ENCODE assay signal across 1 cellular context in the genomic region with DNA sequence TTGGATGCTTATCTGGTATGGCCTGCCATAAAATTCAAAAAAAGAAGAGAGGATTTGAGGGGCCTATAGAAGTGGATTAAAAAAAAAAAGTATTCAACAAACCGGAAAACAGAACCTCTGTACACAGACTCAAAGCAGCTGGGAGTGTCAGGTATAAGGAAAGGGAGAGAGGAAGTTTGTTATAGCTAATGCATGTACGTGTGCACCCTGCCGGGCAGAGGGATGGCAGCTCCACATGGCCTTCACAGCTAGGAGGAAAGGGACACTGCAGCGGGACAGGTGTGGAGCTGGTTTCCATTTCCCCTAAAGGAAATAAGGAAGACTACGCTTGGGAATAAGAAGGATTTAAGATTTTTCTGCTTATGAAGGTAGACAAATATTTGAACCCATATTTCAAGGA.
TF ChIP-seq lines count a peak whose summit lies in the region.

No MANE protein-coding gene starts in this region.

TF ChIP-seq in K562, 482 proteins besides CTCF, POLR2A, EP300 and RAD21:
- TF ChIP-seq, protein P1, sequence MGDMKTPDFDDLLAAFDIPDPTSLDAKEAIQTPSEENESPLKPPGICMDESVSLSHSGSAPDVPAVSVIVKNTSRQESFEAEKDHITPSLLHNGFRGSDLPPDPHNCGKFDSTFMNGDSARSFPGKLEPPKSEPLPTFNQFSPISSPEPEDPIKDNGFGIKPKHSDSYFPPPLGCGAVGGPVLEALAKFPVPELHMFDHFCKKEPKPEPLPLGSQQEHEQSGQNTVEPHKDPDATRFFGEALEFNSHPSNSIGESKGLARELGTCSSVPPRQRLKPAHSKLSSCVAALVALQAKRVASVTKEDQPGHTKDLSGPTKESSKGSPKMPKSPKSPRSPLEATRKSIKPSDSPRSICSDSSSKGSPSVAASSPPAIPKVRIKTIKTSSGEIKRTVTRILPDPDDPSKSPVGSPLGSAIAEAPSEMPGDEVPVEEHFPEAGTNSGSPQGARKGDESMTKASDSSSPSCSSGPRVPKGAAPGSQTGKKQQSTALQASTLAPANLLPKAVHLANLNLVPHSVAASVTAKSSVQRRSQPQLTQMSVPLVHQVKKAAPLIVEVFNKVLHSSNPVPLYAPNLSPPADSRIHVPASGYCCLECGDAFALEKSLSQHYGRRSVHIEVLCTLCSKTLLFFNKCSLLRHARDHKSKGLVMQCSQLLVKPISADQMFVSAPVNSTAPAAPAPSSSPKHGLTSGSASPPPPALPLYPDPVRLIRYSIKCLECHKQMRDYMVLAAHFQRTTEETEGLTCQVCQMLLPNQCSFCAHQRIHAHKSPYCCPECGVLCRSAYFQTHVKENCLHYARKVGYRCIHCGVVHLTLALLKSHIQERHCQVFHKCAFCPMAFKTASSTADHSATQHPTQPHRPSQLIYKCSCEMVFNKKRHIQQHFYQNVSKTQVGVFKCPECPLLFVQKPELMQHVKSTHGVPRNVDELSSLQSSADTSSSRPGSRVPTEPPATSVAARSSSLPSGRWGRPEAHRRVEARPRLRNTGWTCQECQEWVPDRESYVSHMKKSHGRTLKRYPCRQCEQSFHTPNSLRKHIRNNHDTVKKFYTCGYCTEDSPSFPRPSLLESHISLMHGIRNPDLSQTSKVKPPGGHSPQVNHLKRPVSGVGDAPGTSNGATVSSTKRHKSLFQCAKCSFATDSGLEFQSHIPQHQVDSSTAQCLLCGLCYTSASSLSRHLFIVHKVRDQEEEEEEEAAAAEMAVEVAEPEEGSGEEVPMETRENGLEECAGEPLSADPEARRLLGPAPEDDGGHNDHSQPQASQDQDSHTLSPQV (IDR thresholded peaks at IDR 0.05), result 0 out of 2 replicates have a peak, but pooled peaks have one; percentile 21
- TF ChIP-seq NR4A1 (CRISPR knock-in tag; IDR thresholded peaks at IDR 0.05) (no peak), NR4A1 (tag; IDR thresholded peaks at IDR 0.05) (peak; percentile 28; the same call in 1 of the 2 replicates), SLC30A9 (CRISPR knock-in tag; IDR thresholded peaks at IDR 0.05) (no peak)
